In the genomic region with DNA sequence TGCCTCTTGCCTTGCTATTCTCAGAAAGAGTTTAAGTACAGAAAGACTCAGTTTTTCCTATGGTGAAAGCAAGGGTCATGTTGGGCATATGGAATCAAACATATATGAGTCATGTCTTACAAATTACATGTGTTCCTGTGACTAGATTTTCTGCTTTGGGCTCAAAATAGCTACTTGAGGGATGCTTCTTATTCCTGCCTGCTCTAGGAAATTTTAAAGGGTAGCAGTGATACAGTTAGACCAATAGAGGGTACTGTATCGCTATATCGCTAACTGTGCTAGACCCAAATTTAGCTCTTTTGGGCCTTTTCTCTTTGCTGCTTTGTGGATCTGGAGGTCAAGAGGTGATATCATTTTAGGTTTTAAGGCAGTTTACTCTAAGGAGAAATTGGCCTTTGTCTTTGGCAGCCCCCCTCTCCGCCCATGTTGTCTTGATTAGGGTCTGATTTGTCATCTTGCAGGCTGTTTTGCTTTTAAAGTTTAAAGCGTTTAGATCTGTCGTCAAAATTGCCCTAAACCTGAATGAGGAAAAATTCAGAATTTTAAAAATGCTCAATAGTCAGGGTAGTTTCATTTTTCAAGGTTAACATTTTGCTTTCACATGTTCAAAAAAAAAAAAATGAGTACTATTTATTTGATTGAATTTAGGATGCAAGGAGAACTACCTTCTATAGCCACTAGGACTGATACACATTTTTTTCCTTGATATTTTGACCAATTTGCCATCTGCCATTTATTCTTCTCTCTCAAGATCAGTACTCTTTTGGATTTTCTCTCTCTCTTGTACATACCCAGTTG, we compare ENCODE assay signal across 8 cellular contexts. TPM values are rescaled to one million over a fixed set of nuclear protein-coding genes. Genes with fewer than 3 reads are reported as not detected.
DNase-seq lines count a peak whose midpoint lies in the region; ATAC-seq and TF ChIP-seq lines count a peak whose summit lies in the region.

No MANE protein-coding gene starts in this region.

- peaks cover 85 to 95% (median 93%) of the 10 kb centered on the region in 3 donors for H3K4me1 Mint-ChIP-seq in CD8-positive, alpha-beta memory T cell

- ATAC-seq in HG03460 (IDR thresholded peaks at IDR 0.05; ENCODE audit: unreplicated experiment) (no peak), HG02798 (IDR thresholded peaks at IDR 0.05; ENCODE audit: poor library complexity, unreplicated experiment) (no peak)

- DNase-seq in CD8-positive, alpha-beta memory T cell: peak in 2 of 5 donors; percentile 30 to 48
- DNase-seq in KBM-7 (peak; percentile 53), astrocyte of the cerebellum (ENCODE audit: low read depth) (no peak), sigmoid colon (no peak), NCI-H2196 treated with DMSO at 0.1 percent for 48 hours (lab: John Stamatoyannopoulos, UW; ENCODE audit: unreplicated experiment) (no peak)

- H3K36me3 Mint-ChIP-seq in CD8-positive, alpha-beta memory T cell: peaks cover 0 to 5% (median 4%) of the 10 kb centered on the region in 3 donors

- no peak overlapping the region for H3K4me3 ChIP-seq in CD8-positive, alpha-beta memory T cell (ENCODE audit: low read length)
- H3K4me3 ChIP-seq in astrocyte of the cerebellum (ENCODE audit: low read depth, low read length) (no peak overlapping the region), liver (ENCODE audit: low read depth in 1 of 3, low read length in 3 of 3) (no peak overlapping the region), sigmoid colon (no peak overlapping the region)

- in situ Hi-C loops in KBM-7 (cut with MboI; ENCODE audit: low pct_unique_long_range_greater_than_20kb, low sequenced_read_pairs) (no loop called here), astrocyte of the cerebellum (cut with HindIII; ENCODE audit: low sequenced_read_pairs) (no loop called here)

- H3K27ac Mint-ChIP-seq in CD8-positive, alpha-beta memory T cell: peak overlapping the region; percentile 30 to 91 (median 82)

- TF ChIP-seq RAD21 in liver (IDR thresholded peaks at IDR 0.05): peak; percentile 62 to 65

- no peak for TF ChIP-seq POLR2A in sigmoid colon (IDR thresholded peaks at IDR 0.05)

- H3K27me3 ChIP-seq in CD8-positive, alpha-beta memory T cell (ENCODE audit: insufficient read depth, low read length, poor library complexity, severe bottlenecking): no peaks in the 10 kb centered on the region
- no peaks in the 10 kb centered on the region for H3K27me3 ChIP-seq in liver (ENCODE audit: control insufficient read depth in 4 of 4, insufficient read depth in 4 of 4, low read length in 3 of 4)
- H3K27me3 ChIP-seq in sigmoid colon: no peaks in the 10 kb centered on the region

- H3K27ac ChIP-seq in CD8-positive, alpha-beta memory T cell (ENCODE audit: low read depth, low read length): no peak overlapping the region
- H3K27ac ChIP-seq in liver (ENCODE audit: low read depth in 1 of 2, low read length in 2 of 2): no peak overlapping the region
- no peak overlapping the region for H3K27ac ChIP-seq in sigmoid colon

- peaks cover 88% of the 10 kb centered on the region for H3K4me1 ChIP-seq in CD8-positive, alpha-beta memory T cell (ENCODE audit: insufficient read depth, low read length)
- H3K4me1 ChIP-seq in liver (ENCODE audit: control insufficient read depth in 4 of 4, insufficient read depth in 4 of 4, low read length in 3 of 4) (peaks cover 9 to 42% (median 21%) of the 10 kb centered on the region in 4 donors), sigmoid colon (peaks cover 0 to 43% (median 21%) of the 10 kb centered on the region in 4 donors)

- H3K9ac ChIP-seq in liver (ENCODE audit: low read depth in 1 of 2, low read length in 2 of 2): no peak overlapping the region

- no peak for TF ChIP-seq EP300 in sigmoid colon (IDR thresholded peaks at IDR 0.05)

- H3K9me3 Mint-ChIP-seq in CD8-positive, alpha-beta memory T cell: no peaks in the 10 kb centered on the region

- TF ChIP-seq CTCF in astrocyte of the cerebellum (IDR thresholded peaks at IDR 0.05; ENCODE audit: low read depth, low read length, missing control alignments): peak; percentile 52
- peak; percentile 27 for TF ChIP-seq CTCF in liver (IDR thresholded peaks at IDR 0.05; ENCODE audit: low read depth, low read length, missing input control)
- TF ChIP-seq CTCF in sigmoid colon (IDR thresholded peaks at IDR 0.05): peak in 2 of 4 experiments; percentile 8 to 29

- CTCF ChIA-PET in CD8-positive, alpha-beta memory T cell (lab: Charles Lee): interaction anchor here (0.7 to 4.7 kb wide), 18 partner anchors 9 to 135 kb away, joined by 3 to 22 read pairs (median 4); a partner anchor contains a TSS

- intact Hi-C loops in sigmoid colon (cut with DNase I): no loop called here

- no peaks in the 10 kb centered on the region for H3K36me3 ChIP-seq in CD8-positive, alpha-beta memory T cell (ENCODE audit: insufficient read depth, low read length)
- H3K36me3 ChIP-seq in liver (ENCODE audit: control insufficient read depth in 4 of 4, insufficient read depth in 3 of 4, low read depth in 1 of 4, low read length in 3 of 4): no peaks in the 10 kb centered on the region
- H3K36me3 ChIP-seq in sigmoid colon: no peaks in the 10 kb centered on the region

- peak overlapping the region in 6 of 7 donors; percentile 29 to 63 (median 44) for H3K4me3 Mint-ChIP-seq in CD8-positive, alpha-beta memory T cell

- POLR2A ChIA-PET in CD8-positive, alpha-beta memory T cell (lab: Charles Lee): interaction anchor here (0.6 kb wide), 2 partner anchors 53 to 1489 kb away, joined by 3 to 4 read pairs; no protein-coding TSS in a partner anchor

- H3K9me3 ChIP-seq in CD8-positive, alpha-beta memory T cell (ENCODE audit: low read length): no peaks in the 10 kb centered on the region
- H3K9me3 ChIP-seq in liver (ENCODE audit: control insufficient read depth in 4 of 4, low read length in 3 of 4): no peaks in the 10 kb centered on the region
- no peaks in the 10 kb centered on the region for H3K9me3 ChIP-seq in sigmoid colon

- H3K27me3 Mint-ChIP-seq in CD8-positive, alpha-beta memory T cell: no peaks in the 10 kb centered on the region

- 84% methylated on average over 5 of the region's 5 CpGs for WGBS in liver
- WGBS in sigmoid colon, 2 donors: 82 to 92% methylated on average over 5 of the region's 5 CpGs

TF ChIP-seq in liver, 16 proteins besides CTCF, POLR2A, EP300 and RAD21:
- no peak for TF ChIP-seq HNF4G (IDR thresholded peaks at IDR 0.05)
- TF ChIP-seq NR2F2 (IDR thresholded peaks at IDR 0.05): peak; percentile 66
- no peak for TF ChIP-seq SP1 (IDR thresholded peaks at IDR 0.05)
- TF ChIP-seq, protein P1, sequence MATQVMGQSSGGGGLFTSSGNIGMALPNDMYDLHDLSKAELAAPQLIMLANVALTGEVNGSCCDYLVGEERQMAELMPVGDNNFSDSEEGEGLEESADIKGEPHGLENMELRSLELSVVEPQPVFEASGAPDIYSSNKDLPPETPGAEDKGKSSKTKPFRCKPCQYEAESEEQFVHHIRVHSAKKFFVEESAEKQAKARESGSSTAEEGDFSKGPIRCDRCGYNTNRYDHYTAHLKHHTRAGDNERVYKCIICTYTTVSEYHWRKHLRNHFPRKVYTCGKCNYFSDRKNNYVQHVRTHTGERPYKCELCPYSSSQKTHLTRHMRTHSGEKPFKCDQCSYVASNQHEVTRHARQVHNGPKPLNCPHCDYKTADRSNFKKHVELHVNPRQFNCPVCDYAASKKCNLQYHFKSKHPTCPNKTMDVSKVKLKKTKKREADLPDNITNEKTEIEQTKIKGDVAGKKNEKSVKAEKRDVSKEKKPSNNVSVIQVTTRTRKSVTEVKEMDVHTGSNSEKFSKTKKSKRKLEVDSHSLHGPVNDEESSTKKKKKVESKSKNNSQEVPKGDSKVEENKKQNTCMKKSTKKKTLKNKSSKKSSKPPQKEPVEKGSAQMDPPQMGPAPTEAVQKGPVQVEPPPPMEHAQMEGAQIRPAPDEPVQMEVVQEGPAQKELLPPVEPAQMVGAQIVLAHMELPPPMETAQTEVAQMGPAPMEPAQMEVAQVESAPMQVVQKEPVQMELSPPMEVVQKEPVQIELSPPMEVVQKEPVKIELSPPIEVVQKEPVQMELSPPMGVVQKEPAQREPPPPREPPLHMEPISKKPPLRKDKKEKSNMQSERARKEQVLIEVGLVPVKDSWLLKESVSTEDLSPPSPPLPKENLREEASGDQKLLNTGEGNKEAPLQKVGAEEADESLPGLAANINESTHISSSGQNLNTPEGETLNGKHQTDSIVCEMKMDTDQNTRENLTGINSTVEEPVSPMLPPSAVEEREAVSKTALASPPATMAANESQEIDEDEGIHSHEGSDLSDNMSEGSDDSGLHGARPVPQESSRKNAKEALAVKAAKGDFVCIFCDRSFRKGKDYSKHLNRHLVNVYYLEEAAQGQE (IDR thresholded peaks at IDR 0.05): no peak
- peak in 1 of 2 donors; percentile 5 for TF ChIP-seq RXRA (IDR thresholded peaks at IDR 0.05)
- TF ChIP-seq FOXA2 (IDR thresholded peaks at IDR 0.05): no peak
- no peak for TF ChIP-seq FOXA1 (IDR thresholded peaks at IDR 0.05)
- no peak for TF ChIP-seq YY1 (IDR thresholded peaks at IDR 0.05)
TF ChIP-seq in liver: peak in this region for 2.

RNA-seq across cellular contexts. Expression of a gene that starts 8.8 kb away (rescaled TPM):
- 10 to 100 TPM; 91.1 to 95.9 TPM for total RNA-seq in CD8-positive, alpha-beta memory T cell
- polyA plus RNA-seq in CD8-positive, alpha-beta memory T cell: 120 TPM
- total RNA-seq in liver (10 to 100 TPM; 20.9 to 21.2 TPM), sigmoid colon (10 to 100 TPM; 42.8 to 52.2 (median 46.0) TPM)
- polyA plus RNA-seq in liver (10 to 100 TPM in 1 of 2 donors, 1 to 10 TPM in 1; 9.7 to 12.6 TPM), sigmoid colon (10 to 100 TPM in 1 of 3 donors, 1 to 10 TPM in 2; 4.8 to 16.9 (median 6.0) TPM)
